In genomic region chr1:186967659-186968394, GRCh38 we compare ENCODE assay signal across 21 cellular contexts.
A peak's percentile ranks its signal among the peaks of the same experiment; 100 is the strongest.
DNase-seq lines count a peak whose midpoint lies in the region; FAIRE-seq and TF ChIP-seq lines count a peak whose summit lies in the region.
"Had no signal": no experiment of that assay in that cellular context is flagged by ENCODE, and none has a peak within 500 bp of the region (broad histone marks: within the 10 kb centered on the region; RNA-seq: fewer than 3 reads in every experiment).

No MANE protein-coding gene starts in this region.

- no peaks in the 10 kb centered on the region for H3K36me3 Mint-ChIP-seq in activated CD4-positive, alpha-beta T cell treated with anti-CD3 and anti-CD28 coated beads, Interleukin-2, amount 10 ng/mL, durations not matched to agents 7 days and 5 days (ENCODE audit: low read depth)
- H3K36me3 Mint-ChIP-seq: CD8-positive, alpha-beta T cell had no signal

- POLR2A ChIA-PET in activated CD4-positive, alpha-beta T cell treated with anti-CD3 and anti-CD28 coated beads, Interleukin-2, amount 10 ng/mL, durations not matched to agents 7 days and 5 days (lab: Charles Lee): no interaction called here

- no peaks in the 10 kb centered on the region for H3K9me3 Mint-ChIP-seq in activated CD4-positive, alpha-beta T cell treated with anti-CD3 and anti-CD28 coated beads, Interleukin-2, amount 10 ng/mL, durations not matched to agents 7 days and 5 days
- H3K9me3 Mint-ChIP-seq: activated B cell treated with CpG ODN at 0.5 μM for 24 hours; CD8-positive, alpha-beta T cell had no signal

- peaks cover 18% of the 10 kb centered on the region for H3K4me1 ChIP-seq in SJSA1 (replicated peaks)
- H3K4me1 ChIP-seq: Peyer's patch, prostate gland had no signal

- no peak for DNase-seq in H54 (ENCODE audit: insufficient read length, low spot score)
- peak in 1 of 2 experiments; percentile 57 for DNase-seq in SJSA1 (ENCODE audit: low read depth in 1 of 2, low spot score in 2 of 2)
- DNase-seq in fibroblast of pulmonary artery (ENCODE audit: low read depth): peak; percentile 55
- DNase-seq in urothelium cell line (ENCODE audit: low spot score): peak; percentile 6
- no peak for DNase-seq in activated CD4-positive, alpha-beta T cell treated with anti-CD3 and anti-CD28 coated beads, Interleukin-2, amount 10 ng/mL, durations not matched to agents 7 days and 5 days
- no peak for DNase-seq in NCI-H2029 treated with DMSO at 0.1 percent for 48 hours (lab: John Stamatoyannopoulos, UW)
- no peak for DNase-seq in NCI-H2171 treated with DMSO at 0.1 percent for 48 hours (lab: John Stamatoyannopoulos, UW)
- DNase-seq: activated B cell treated with CpG ODN at 0.5 μM for 24 hours; activated effector memory CD4-positive, alpha-beta T cell treated with Interleukin-2 at 50 U/mL for 16 hours; CD8-positive, alpha-beta T cell; erythroblast; hypothalamus; MG63; NCI-H2029; Peyer's patch; T-helper 1 cell had no signal

- H3K27me3 ChIP-seq in SJSA1 (replicated peaks): no peaks in the 10 kb centered on the region
- H3K27me3 ChIP-seq: MG63, Peyer's patch had no signal

- peak overlapping the region; percentile 41 for H3K27ac ChIP-seq in SJSA1
- H3K27ac ChIP-seq: coronary artery, Peyer's patch, prostate gland had no signal

- H3K36me3 ChIP-seq in SJSA1: no peaks in the 10 kb centered on the region
- H3K36me3 ChIP-seq: MG63, prostate gland had no signal

- TF ChIP-seq POLR2A in H54 (IDR thresholded peaks at IDR 0.05; ENCODE audit: low read depth, low read length): no peak

- no peaks in the 10 kb centered on the region for H3K9me3 ChIP-seq in SJSA1 (replicated peaks)
- H3K9me3 ChIP-seq: Peyer's patch, prostate gland had no signal

- H3K27ac Mint-ChIP-seq in activated CD4-positive, alpha-beta T cell treated with anti-CD3 and anti-CD28 coated beads, Interleukin-2, amount 10 ng/mL, durations not matched to agents 7 days and 5 days: no peak overlapping the region
- H3K27ac Mint-ChIP-seq: activated B cell treated with CpG ODN at 0.5 μM for 24 hours; CD8-positive, alpha-beta T cell had no signal

- FAIRE-seq in H54 (lab: Jason Lieb, UNC) (peak; percentile 30), urothelium cell line (lab: Jason Lieb, UNC) (no peak)
- FAIRE-seq: GM12878, H1, HTR-8/SVneo had no signal

- H3K4me3 Mint-ChIP-seq in activated CD4-positive, alpha-beta T cell treated with anti-CD3 and anti-CD28 coated beads, Interleukin-2, amount 10 ng/mL, durations not matched to agents 7 days and 5 days: no peak overlapping the region
- H3K4me3 Mint-ChIP-seq: activated B cell treated with CpG ODN at 0.5 μM for 24 hours; CD8-positive, alpha-beta T cell had no signal

- peaks cover 4% of the 10 kb centered on the region for H3K27me3 Mint-ChIP-seq in activated CD4-positive, alpha-beta T cell treated with anti-CD3 and anti-CD28 coated beads, Interleukin-2, amount 10 ng/mL, durations not matched to agents 7 days and 5 days
- H3K27me3 Mint-ChIP-seq: activated B cell treated with CpG ODN at 0.5 μM for 24 hours had no signal

- CTCF ChIA-PET in activated CD4-positive, alpha-beta T cell treated with anti-CD3 and anti-CD28 coated beads, Interleukin-2, amount 10 ng/mL, durations not matched to agents 7 days and 5 days (lab: Charles Lee): no interaction called here

- H3K4me1 Mint-ChIP-seq in activated CD4-positive, alpha-beta T cell treated with anti-CD3 and anti-CD28 coated beads, Interleukin-2, amount 10 ng/mL, durations not matched to agents 7 days and 5 days: no peaks in the 10 kb centered on the region
- H3K4me1 Mint-ChIP-seq: activated B cell treated with CpG ODN at 0.5 μM for 24 hours had no signal

- H3K4me3 ChIP-seq in SJSA1: no peak overlapping the region
- no peak overlapping the region for H3K4me3 ChIP-seq in fibroblast of pulmonary artery (replicated peaks; ENCODE audit: low read depth, low read length)
- H3K4me3 ChIP-seq: coronary artery, GM12878, MG63, Peyer's patch, prostate gland had no signal

- TF ChIP-seq CTCF in fibroblast of pulmonary artery (IDR thresholded peaks at IDR 0.05; ENCODE audit: low read length, missing control alignments): no peak

Comparison
In these comparisons a context has a peak if more than half of its experiments do, and no peak if none do; other contexts are left out.
1. DNase-seq: peak in fibroblast of pulmonary artery (single experiment) and urothelium cell line (single experiment); none in H54 (single experiment), activated CD4-positive, alpha-beta T cell treated with anti-CD3 and anti-CD28 coated beads, Interleukin-2, amount 10 ng/mL, durations not matched to agents 7 days and 5 days (single experiment), NCI-H2029 treated with DMSO at 0.1 percent for 48 hours (single experiment) and NCI-H2171 treated with DMSO at 0.1 percent for 48 hours (single experiment).